Comparison of ENCODE assay signal across 14 cellular contexts in the genomic region with DNA sequence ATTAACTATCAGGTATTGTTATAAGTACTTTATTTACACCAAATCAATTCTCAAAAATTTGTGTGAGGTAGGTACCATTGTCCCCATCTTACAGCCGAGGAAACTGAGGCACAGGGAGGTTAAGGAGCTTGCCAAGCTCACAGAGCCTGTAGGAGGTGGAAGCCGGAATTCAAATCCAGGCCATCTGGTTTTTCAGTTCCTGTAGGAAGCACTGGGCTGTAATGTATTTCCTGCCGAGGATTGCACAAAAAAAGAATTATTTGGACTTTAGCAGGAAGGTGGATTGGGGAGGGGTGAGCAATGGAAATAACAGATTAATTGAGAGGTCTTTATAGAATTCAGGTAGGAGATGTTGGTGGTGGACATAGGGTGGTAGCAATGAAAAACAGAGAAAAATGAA.
"Had no signal": no experiment of that assay in that cellular context is flagged by ENCODE, and none has a peak within 500 bp of the region (broad histone marks: within the 10 kb centered on the region; RNA-seq: fewer than 3 reads in every experiment).

No MANE protein-coding gene starts in this region.

- H3K36me3 ChIP-seq: lower lobe of right lung had no signal

- DNase-seq: cortex of kidney; effector CD8-positive, alpha-beta T cell; islet precursor cell; lower lobe of right lung; mesendoderm; naive thymus-derived CD4-positive, alpha-beta T cell; stimulated activated CD4-positive, alpha-beta T cell treated with anti-CD3 and anti-CD28 coated beads, Interleukin-2, amount 100 ng/mL, for 48 hours; stimulated activated naive CD4-positive, alpha-beta T cell treated with Interleukin-2 at 50 U/mL for 16 hours; trophoblast cell had no signal

- H3K27ac Mint-ChIP-seq: naive thymus-derived CD4-positive, alpha-beta T cell had no signal

- H3K4me1 Mint-ChIP-seq: naive thymus-derived CD4-positive, alpha-beta T cell; neural crest cell had no signal

- H3K4me3 ChIP-seq: dorsolateral prefrontal cortex, lower lobe of right lung, smooth muscle cell had no signal

- H3K9me3 Mint-ChIP-seq: neural crest cell had no signal

- H3K4me3 Mint-ChIP-seq: naive thymus-derived CD4-positive, alpha-beta T cell; neural crest cell had no signal

- ATAC-seq: esophagus mucosa; left lobe of liver; lower lobe of right lung; naive thymus-derived CD4-positive, alpha-beta T cell had no signal

- H3K27me3 ChIP-seq: dorsolateral prefrontal cortex had no signal

- H3K27ac ChIP-seq: dorsolateral prefrontal cortex, lower lobe of right lung had no signal

- H3K9me3 ChIP-seq: lower lobe of right lung had no signal
